Comparison of ENCODE assay signal across 14 cellular contexts in the genomic region with DNA sequence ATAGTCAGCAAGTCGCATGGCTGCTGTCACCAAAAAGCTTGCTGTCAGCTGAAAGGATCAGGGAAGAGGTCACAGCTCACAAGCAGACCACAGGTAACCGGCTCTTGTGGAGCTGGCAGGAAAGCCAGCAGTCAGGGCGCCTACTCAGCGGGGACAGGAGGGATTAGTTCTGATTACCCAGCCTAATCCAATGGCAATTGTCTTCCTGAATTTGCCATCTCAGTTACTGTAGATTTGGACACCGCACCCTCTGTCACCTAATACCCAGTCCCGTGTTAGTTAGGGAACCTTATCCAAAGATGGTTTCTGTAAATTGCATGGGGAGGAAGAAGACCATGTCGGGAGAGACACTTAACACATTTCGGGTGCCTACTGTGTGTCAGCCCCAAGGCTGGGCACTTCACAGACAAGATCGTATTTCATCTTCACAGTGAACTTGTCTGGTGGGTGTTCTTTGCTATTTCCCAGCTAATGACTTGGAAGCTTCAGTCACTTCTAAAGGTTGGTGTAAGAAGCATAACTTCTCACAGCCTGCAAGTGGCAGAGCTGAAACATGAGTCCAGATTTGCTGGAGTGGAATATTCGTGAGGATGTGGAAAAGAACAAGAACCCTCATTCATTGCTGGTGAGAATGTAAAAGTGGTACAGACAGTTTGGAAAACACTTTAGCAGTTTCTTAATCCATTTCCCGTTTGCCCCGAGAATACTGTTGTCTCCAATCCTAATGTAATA. TPM values are rescaled to one million over a fixed set of nuclear protein-coding genes. Genes with fewer than 3 reads are reported as not detected.
DNase-seq lines count a peak whose midpoint lies in the region; ATAC-seq, FAIRE-seq and TF ChIP-seq lines count a peak whose summit lies in the region.
"Had no signal": no experiment of that assay in that cellular context is flagged by ENCODE, and none has a peak within 500 bp of the region (broad histone marks: within the 10 kb centered on the region; RNA-seq: fewer than 3 reads in every experiment).

No MANE protein-coding gene starts in this region.

- no peak overlapping the region for H3K4me3 ChIP-seq in fibroblast of the aortic adventitia (ENCODE audit: low read depth, low read length)

- no peak for TF ChIP-seq POLR2A in GM12891 (IDR thresholded peaks at IDR 0.05; ENCODE audit: low read depth, low read length)

- H3K4me1 Mint-ChIP-seq in osteocyte (ENCODE audit: unreplicated experiment), result peaks cover 4% of the 10 kb centered on the region

- H3K9me3 Mint-ChIP-seq in osteocyte (ENCODE audit: unreplicated experiment), result no peaks in the 10 kb centered on the region

- TF ChIP-seq CTCF in fibroblast of the aortic adventitia (IDR thresholded peaks at IDR 0.05; ENCODE audit: insufficient read depth, low read length) (no peak), osteocyte (IDR thresholded peaks at IDR 0.05) (peak; percentile 23)

- FAIRE-seq in GM12891 (lab: Jason Lieb, UNC), result peak; percentile 13
- no peak for FAIRE-seq in RCC 7860 (lab: Jason Lieb, UNC)

- H3K27ac Mint-ChIP-seq in osteocyte (ENCODE audit: unreplicated experiment), result no peak overlapping the region
- H3K27ac Mint-ChIP-seq: activated CD8-positive, alpha-beta T cell treated with anti-CD3 and anti-CD28 coated beads, Interleukin-2, amount 10 ng/mL, durations not matched to agents 7 days and 5 days; progenitor cell of endocrine pancreas had no signal

- H3K27me3 Mint-ChIP-seq in osteocyte (ENCODE audit: unreplicated experiment), result no peaks in the 10 kb centered on the region

- ATAC-seq in HG02763 (IDR thresholded peaks at IDR 0.05; ENCODE audit: unreplicated experiment), result no peak
- no peak for ATAC-seq in HG02798 (IDR thresholded peaks at IDR 0.05; ENCODE audit: poor library complexity, unreplicated experiment)
- ATAC-seq: activated CD8-positive, alpha-beta T cell treated with anti-CD3 and anti-CD28 coated beads, Interleukin-2, amount 10 ng/mL, durations not matched to agents 7 days and 5 days; esophagus mucosa; left colon had no signal

- H3K36me3 Mint-ChIP-seq in osteocyte (ENCODE audit: unreplicated experiment), result no peaks in the 10 kb centered on the region

- DNase-seq in GM12891 (ENCODE audit: insufficient read length, low spot score) (no peak), NCI-H524 treated with DMSO at 0.1 percent for 48 hours (lab: John Stamatoyannopoulos, UW) (peak; percentile 54), fibroblast of the aortic adventitia (ENCODE audit: low read depth) (peak; percentile 30), osteocyte (ENCODE audit: extremely low spot score, unreplicated experiment) (no peak), RCC 7860 (ENCODE audit: low spot score) (no peak), putamen (ENCODE audit: low spot score) (no peak)
- DNase-seq: activated CD8-positive, alpha-beta T cell treated with anti-CD3 and anti-CD28 coated beads, Interleukin-2, amount 10 ng/mL, durations not matched to agents 7 days and 5 days; left colon; NCI-H146; NCI-H526 had no signal

- no peak overlapping the region for H3K4me3 Mint-ChIP-seq in osteocyte (ENCODE audit: unreplicated experiment)
- H3K4me3 Mint-ChIP-seq: activated CD8-positive, alpha-beta T cell treated with anti-CD3 and anti-CD28 coated beads, Interleukin-2, amount 10 ng/mL, durations not matched to agents 7 days and 5 days had no signal

TF ChIP-seq in GM12891, 5 proteins besides CTCF, POLR2A, EP300 and RAD21:
- TF ChIP-seq TAF1 (IDR thresholded peaks at IDR 0.05; ENCODE audit: low read depth, low read length), result no peak
- no peak for TF ChIP-seq SPI1 (IDR thresholded peaks at IDR 0.05; ENCODE audit: low read depth, low read length)
- no peak for TF ChIP-seq POU2F2 (IDR thresholded peaks at IDR 0.05; ENCODE audit: low read depth, low read length)

RNA-seq across cellular contexts. Expression of a gene that starts 9.9 kb away (rescaled TPM):
- polyA plus RNA-seq in GM12891 (2012; ENCODE audit: low read depth, missing spikeins), result 4.7 TPM
- total RNA-seq in fibroblast of the aortic adventitia (ENCODE audit: low replicate concordance) (8.8 and 26.4 TPM in 2 replicates), osteocyte (54.9 and 61.2 TPM in 2 replicates)
- total RNA-seq: activated CD8-positive, alpha-beta T cell treated with anti-CD3 and anti-CD28 coated beads, Interleukin-2, amount 10 ng/mL, durations not matched to agents 7 days and 5 days had no signal

RNA-seq across cellular contexts. Expression of a gene that starts 52.3 kb away (rescaled TPM):
- polyA plus RNA-seq in GM12891 (2012; ENCODE audit: low read depth, missing spikeins), result 24.4 TPM
- total RNA-seq in fibroblast of the aortic adventitia (ENCODE audit: low replicate concordance), result 18.3 and 56.1 TPM in 2 replicates
- total RNA-seq in osteocyte, result 28.1 and 28.8 TPM in 2 replicates

Comparison
In these comparisons a context has a peak if more than half of its experiments do, and no peak if none do; other contexts are left out.
1. DNase-seq: peak in NCI-H524 treated with DMSO at 0.1 percent for 48 hours (single experiment) and fibroblast of the aortic adventitia (single experiment); none in GM12891 (single experiment), osteocyte (single experiment), RCC 7860 (single experiment) and putamen (single experiment).